ENCODE assay signal across 8 cellular contexts in the genomic region with DNA sequence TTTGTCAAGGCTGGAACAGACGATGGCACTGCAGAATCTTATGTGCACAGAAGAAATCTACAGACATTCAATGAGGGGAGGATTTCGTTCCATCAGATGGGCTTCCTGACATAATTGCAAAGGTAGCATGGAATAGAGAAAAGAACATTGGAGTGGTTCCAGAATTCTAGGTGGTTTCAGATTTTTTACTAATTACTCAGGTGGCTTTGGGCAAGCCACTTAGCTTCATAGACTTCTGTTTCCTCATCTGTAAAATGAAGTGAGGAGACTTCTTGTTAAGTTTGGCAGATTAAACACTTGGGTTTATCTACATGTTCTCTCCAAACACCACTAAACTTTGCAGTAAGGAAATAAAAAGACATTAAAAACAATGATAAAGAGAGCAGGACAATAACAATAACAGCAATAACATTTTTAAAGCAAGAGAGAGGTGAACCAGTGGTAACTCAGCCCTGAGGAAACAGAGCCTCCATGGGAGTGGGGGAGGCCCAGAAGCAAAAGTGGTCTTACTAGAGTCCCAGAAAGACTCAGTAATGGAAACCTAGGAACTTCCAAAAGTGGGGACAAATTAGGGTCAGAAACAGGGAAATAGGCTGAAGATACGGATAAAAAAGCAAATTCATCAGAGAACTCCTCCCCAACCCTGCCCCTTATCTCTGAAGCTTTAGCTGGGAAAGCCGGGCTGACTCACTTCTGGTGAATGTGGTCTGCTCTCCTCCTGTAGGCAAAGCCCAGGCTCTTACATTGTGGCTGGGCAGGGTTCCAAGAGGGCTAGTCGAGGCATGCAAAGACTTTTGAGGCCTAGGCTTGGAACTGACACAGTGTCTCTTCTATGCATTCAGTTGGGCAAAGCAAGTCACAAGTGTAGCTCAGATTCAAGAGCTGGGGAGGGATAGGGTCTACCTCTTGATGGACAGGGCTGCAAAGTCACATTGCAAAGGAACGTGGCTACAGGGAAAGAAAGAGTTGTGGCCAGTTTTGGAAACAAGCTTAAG. TPM values are rescaled to one million over a fixed set of nuclear protein-coding genes. Genes with fewer than 3 reads are reported as not detected.
DNase-seq lines count a peak whose midpoint lies in the region; ATAC-seq and TF ChIP-seq lines count a peak whose summit lies in the region.

No MANE protein-coding gene starts in this region.

- H3K4me3 ChIP-seq in AG10803 (ENCODE audit: low read length) (no peak overlapping the region), skeletal muscle cell (ENCODE audit: low read depth, low read length) (no peak overlapping the region)

- ATAC-seq in esophagus mucosa (peak; percentile 97), HG03457 (IDR thresholded peaks at IDR 0.05; ENCODE audit: unreplicated experiment) (no peak)

- TF ChIP-seq CTCF in AG10803 (conservative IDR thresholded peaks at IDR 0.05; ENCODE audit: low read length), result peak; percentile 17; the same call in 1 of the 2 replicates
- no peak for TF ChIP-seq CTCF in GM20000 (IDR thresholded peaks at IDR 0.05; ENCODE audit: extremely low read depth, missing control alignments)

- DNase-seq in AG10803 (ENCODE audit: low read depth) (peak; percentile 98), GM20000 (ENCODE audit: low spot score) (peak; percentile 10), LHCN-M2 (ENCODE audit: low read depth) (peak; percentile 94), skeletal muscle cell (ENCODE audit: low read depth) (peak; percentile 90), NCI-H82 (lab: John Stamatoyannopoulos, UW) (no peak)
- DNase-seq in activated CD4-positive, CD25-positive, alpha-beta regulatory T cell treated with anti-CD3 and anti-CD28 coated beads, Interleukin-2, amount 50 U/mL, for 72 hours, result peak; percentile 33

RNA-seq across cellular contexts. Expression of gene ACTBL2, which starts 11.8 kb away (rescaled TPM):
- total RNA-seq in LHCN-M2 (2014; rRNA removed) (not detected in 2 replicates), esophagus mucosa (not detected)
- polyA plus RNA-seq in LHCN-M2 (2012), result not detected
